ENCODE assay signal across 15 cellular contexts in the genomic region with DNA sequence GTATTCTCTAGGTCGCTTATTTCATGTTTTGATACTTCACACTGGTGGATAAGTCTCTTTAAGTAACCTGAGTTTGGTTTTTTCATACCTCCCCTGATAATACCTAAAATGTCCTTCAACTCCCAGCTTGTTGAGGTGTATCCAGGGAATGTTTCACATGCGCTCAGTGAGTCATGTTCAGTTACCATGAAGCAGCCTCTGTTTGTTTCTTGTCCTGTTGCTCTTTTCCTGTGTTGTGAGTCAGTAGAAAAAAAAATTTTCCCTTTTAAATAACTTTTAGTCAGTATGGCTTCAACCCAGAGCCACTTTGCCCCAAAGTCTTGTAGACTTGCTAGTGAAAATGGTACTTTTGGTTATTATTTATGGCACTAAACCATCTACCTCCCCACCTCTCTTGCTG.
DNase-seq lines count a peak whose midpoint lies in the region; ATAC-seq, FAIRE-seq and TF ChIP-seq lines count a peak whose summit lies in the region.
"Had no signal": no experiment of that assay in that cellular context is flagged by ENCODE, and none has a peak within 500 bp of the region (broad histone marks: within the 10 kb centered on the region; RNA-seq: fewer than 3 reads in every experiment).

No MANE protein-coding gene starts in this region.

- H3K4me3 ChIP-seq in astrocyte of the spinal cord (ENCODE audit: low read depth, low read length) (no peak overlapping the region), ovary (no peak overlapping the region)
- H3K4me3 ChIP-seq: stomach had no signal

- DNase-seq in A172 (ENCODE audit: low spot score) (peak; percentile 74), HS-5 (ENCODE audit: low read depth) (peak; percentile 51), astrocyte of the spinal cord (ENCODE audit: low read depth, low spot score) (peak; percentile 93), cortex of kidney (lab: John Stamatoyannopoulos, UW) (no peak), ovary (no peak), NCI-H1105 (lab: John Stamatoyannopoulos, UW) (no peak)
- DNase-seq: 8988T; activated T-cell treated with anti-CD3 and anti-CD28 coated beads, Interleukin-2, amount 50 U/mL, for 4 hours; natural killer cell; NCI-H1417 treated with DMSO at 0.1 percent for 48 hours; stimulated activated CD4-positive, alpha-beta T cell treated with anti-CD3 and anti-CD28 coated beads, Interleukin-2, amount 100 ng/mL, for 24 hours; stomach had no signal

- H3K9me3 ChIP-seq in ovary: no peaks in the 10 kb centered on the region

- in situ Hi-C loops in astrocyte of the spinal cord (cut with HindIII; ENCODE audit: low sequenced_read_pairs): no loop called here

- no peak overlapping the region for H3K27ac ChIP-seq in ovary
- H3K27ac ChIP-seq: stomach had no signal

- ATAC-seq in HG03432 (IDR thresholded peaks at IDR 0.05; ENCODE audit: unreplicated experiment): no peak
- ATAC-seq: activated T-cell treated with anti-CD3 and anti-CD28 coated beads, Interleukin-2, amount 50 U/mL, for 4 hours; HCT116; natural killer cell had no signal

- intact Hi-C loops in ovary (cut with DNase I): no loop called here

- H3K4me1 ChIP-seq in ovary (ENCODE audit: insufficient read depth): no peaks in the 10 kb centered on the region
- H3K4me1 ChIP-seq: stomach had no signal

- 83 to 91% (median 90%) methylated on average over 2 of the region's 2 CpGs for WGBS in ovary, 3 donors

- TF ChIP-seq CTCF in astrocyte of the spinal cord (IDR thresholded peaks at IDR 0.05; ENCODE audit: low read depth, low read length): no peak
- no peak for TF ChIP-seq CTCF in ovary (IDR thresholded peaks at IDR 0.05)

- TF ChIP-seq EP300 in ovary (IDR thresholded peaks at IDR 0.05): no peak

- H3K27me3 ChIP-seq in ovary: no peaks in the 10 kb centered on the region
- H3K27me3 ChIP-seq: stomach had no signal

- TF ChIP-seq POLR2A in ovary (IDR thresholded peaks at IDR 0.05): no peak

- no peaks in the 10 kb centered on the region for H3K36me3 ChIP-seq in ovary
- H3K36me3 ChIP-seq: stomach had no signal

- FAIRE-seq in islet of Langerhans (lab: Jason Lieb, UNC): peak; percentile 21

Comparison
In these comparisons a context has a peak if more than half of its experiments do, and no peak if none do; other contexts are left out.
1. DNase-seq: peak in A172 (single experiment), HS-5 (single experiment) and astrocyte of the spinal cord (single experiment); none in cortex of kidney (single experiment), ovary (0 of 5) and NCI-H1105 (single experiment).